In genomic region chr9:13274901-13275641, GRCh38 we compare ENCODE assay signal across 11 cellular contexts. TPM values are rescaled to one million over a fixed set of nuclear protein-coding genes. Genes with fewer than 3 reads are reported as not detected.
A peak's percentile ranks its signal among the peaks of the same experiment; 100 is the strongest.
DNase-seq lines count a peak whose midpoint lies in the region; ATAC-seq and TF ChIP-seq lines count a peak whose summit lies in the region.
"Had no signal": no experiment of that assay in that cellular context is flagged by ENCODE, and none has a peak within 500 bp of the region (broad histone marks: within the 10 kb centered on the region; RNA-seq: fewer than 3 reads in every experiment).

No MANE protein-coding gene starts in this region.

- peak overlapping the region; percentile 19 for H3K9ac ChIP-seq in GM23248
- no peak overlapping the region for H3K9ac ChIP-seq in SK-N-MC (ENCODE audit: insufficient read length)

- H3K4me1 ChIP-seq in GM23248 (ENCODE audit: insufficient read depth): peaks cover 25% of the 10 kb centered on the region
- peaks cover 0 to 33% (median 19%) of the 10 kb centered on the region in 4 donors for H3K4me1 ChIP-seq in stomach

- H3K9me2 ChIP-seq in GM23248 (ENCODE audit: insufficient read depth): no peaks in the 10 kb centered on the region

- H3K36me3 ChIP-seq in GM23248 (ENCODE audit: low read depth) (no peaks in the 10 kb centered on the region), SK-N-MC (ENCODE audit: insufficient read depth, low read length) (0 out of 2 replicates have a peak, but pooled peaks cover 5% of the 10 kb centered on the region), stomach (no peaks in the 10 kb centered on the region)

- TF ChIP-seq POLR2A in stomach (IDR thresholded peaks at IDR 0.05): no peak

- H3F3A ChIP-seq in GM23248 (ENCODE audit: insufficient read depth): peaks cover 34% of the 10 kb centered on the region

- TF ChIP-seq CTCF in fibroblast of the aortic adventitia (IDR thresholded peaks at IDR 0.05; ENCODE audit: insufficient read depth, low read length): no peak
- no peak for TF ChIP-seq CTCF in stomach (IDR thresholded peaks at IDR 0.05)

- ATAC-seq in GM21619 (IDR thresholded peaks at IDR 0.05; ENCODE audit: unreplicated experiment) (no peak), GM18867 (IDR thresholded peaks at IDR 0.05; ENCODE audit: unreplicated experiment) (no peak)

- H3K9me3 ChIP-seq in GM23248 (ENCODE audit: low read depth) (no peaks in the 10 kb centered on the region), SK-N-MC (ENCODE audit: low read depth, low read length) (no peaks in the 10 kb centered on the region), stomach (no peaks in the 10 kb centered on the region)

- H3K27me3 ChIP-seq in GM23248 (replicated peaks; ENCODE audit: insufficient read depth) (no peaks in the 10 kb centered on the region), stomach (peaks cover 0 to 8% (median 0%) of the 10 kb centered on the region in 3 donors)
- H3K27me3 ChIP-seq: hepatocyte had no signal

- no peak for TF ChIP-seq EP300 in stomach (IDR thresholded peaks at IDR 0.05)

- no peaks in the 10 kb centered on the region for H4K20me1 ChIP-seq in GM23248 (ENCODE audit: insufficient read depth)

- H3K4me2 ChIP-seq in GM23248 (ENCODE audit: unreplicated experiment): peak overlapping the region; percentile 57
- H3K4me2 ChIP-seq: hepatocyte had no signal

- H3K4me3 ChIP-seq in GM23248 (peak overlapping the region; percentile 36), SK-N-MC (peak overlapping the region; percentile 3; the same call in 1 of the 2 replicates), fibroblast of the aortic adventitia (ENCODE audit: low read depth, low read length) (no peak overlapping the region), stomach (no peak overlapping the region)
- H3K4me3 ChIP-seq: hepatocyte had no signal

- H3K27ac ChIP-seq in GM23248 (peak overlapping the region; percentile 78), SK-N-MC (peak overlapping the region; percentile 60; the same call in 1 of the 2 replicates), stomach (peak overlapping the region in 3 of 5 donors; percentile 11 to 61 (median 32))
- H3K27ac ChIP-seq: hepatocyte had no signal

- 24 to 32% methylated on average over 4 of the region's 4 CpGs for WGBS in GM23248 (ENCODE audit: low coverage in 1 of 2, low lambda C conversion rate in 2 of 2, missing lambda C conversion rate in 2 of 2), 2 experiments
- 45 to 64% (median 56%) methylated on average over 4 of the region's 4 CpGs for WGBS in stomach, 5 donors

- in situ Hi-C loops in GM23248 (cut with MboI): no loop called here

- H3K79me2 ChIP-seq in GM23248 (ENCODE audit: insufficient read depth): peaks cover 86% of the 10 kb centered on the region

- intact Hi-C loops in stomach (cut with DNase I; ENCODE audit: low total_unique reads): no loop called here

- DNase-seq in GM23248 (peak; percentile 73), SK-N-MC (ENCODE audit: low read depth, low spot score) (no peak), fibroblast of the aortic adventitia (ENCODE audit: low read depth) (peak; percentile 86), stomach (no peak), RKO (ENCODE audit: low spot score) (no peak)
- DNase-seq: activated CD4-positive, alpha-beta memory T cell treated with anti-CD3 and anti-CD28 coated beads, Interleukin-2, amount 10 ng/mL, durations not matched to agents 7 days and 5 days; anterior cingulate cortex; NCI-H2081 treated with DMSO at 0.1 percent for 48 hours had no signal

- peak overlapping the region; percentile 20; the same call in 1 of the 2 replicates for H2AFZ ChIP-seq in GM23248
- H2AFZ ChIP-seq: hepatocyte had no signal

RNA-seq across cellular contexts. Expression of gene MPDZ, which starts 4.4 kb away (rescaled TPM):
- 29.2 and 31.9 TPM in 2 replicates for total RNA-seq in GM23248 (2014; rRNA removed; shearing (Covaris generic))
- polyA plus RNA-seq in GM23248 (2016; fragmentation: Nextera tagmentation; extraction: Ambion mirVana): 14.9 and 17.2 TPM in 2 replicates
- 41.0 and 85.9 TPM in 2 replicates for total RNA-seq in fibroblast of the aortic adventitia (ENCODE audit: low replicate concordance)
- 10 to 100 TPM; 12.9 to 54.3 (median 18.3) TPM for total RNA-seq in stomach
- 1 to 10 TPM; 6.4 to 6.7 (median 6.5) TPM for polyA plus RNA-seq in stomach
- total RNA-seq: activated CD4-positive, alpha-beta memory T cell treated with anti-CD3 and anti-CD28 coated beads, Interleukin-2, amount 10 ng/mL, durations not matched to agents 7 days and 5 days had no signal

Comparison
In these comparisons a context has a peak if more than half of its experiments do, and no peak if none do; other contexts are left out.
1. DNase-seq: peak in GM23248 (single experiment) and fibroblast of the aortic adventitia (single experiment); none in SK-N-MC (single experiment), stomach (single experiment) and RKO (single experiment).
2. H3K4me3 ChIP-seq: peak in GM23248 (single experiment) and SK-N-MC (single experiment); none in fibroblast of the aortic adventitia (single experiment) and stomach (0 of 4).
3. Peak in every context shown above with its lines, with median percentiles within 50 percentile points of each other: H3K27ac ChIP-seq.